1 cellular context compared by ENCODE assay signal in the genomic region with DNA sequence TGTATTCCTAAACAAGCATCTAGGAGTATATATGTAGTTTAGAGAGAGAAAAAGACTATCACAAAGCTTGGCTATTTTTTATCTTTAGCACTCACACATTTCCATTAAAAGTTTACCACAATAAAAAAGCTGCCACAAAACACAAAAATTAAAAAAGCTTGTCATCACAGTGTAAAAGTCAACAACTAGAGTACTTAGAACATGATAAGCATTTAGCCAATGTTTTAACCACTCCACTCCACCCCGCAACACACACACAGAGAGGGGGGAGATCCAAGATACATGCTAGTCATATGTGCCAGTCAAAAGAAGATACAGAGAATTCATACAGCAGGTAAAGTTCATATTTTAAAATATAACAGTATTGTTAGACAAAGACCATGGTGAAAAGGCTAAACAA.
TF ChIP-seq lines count a peak whose summit lies in the region.

No MANE protein-coding gene starts in this region.

TF ChIP-seq in SK-N-SH, 30 proteins besides CTCF, POLR2A, EP300 and RAD21 (continued from another document):
- TF ChIP-seq FOSL2 (IDR thresholded peaks at IDR 0.05; ENCODE audit: borderline replicate concordance, low read depth), result no peak
- no peak for TF ChIP-seq FOXM1 (IDR thresholded peaks at IDR 0.05; ENCODE audit: low read depth)
- TF ChIP-seq USF2 (IDR thresholded peaks at IDR 0.05; ENCODE audit: borderline replicate concordance, low read depth, low read length), result no peak
- TF ChIP-seq, protein P1, sequence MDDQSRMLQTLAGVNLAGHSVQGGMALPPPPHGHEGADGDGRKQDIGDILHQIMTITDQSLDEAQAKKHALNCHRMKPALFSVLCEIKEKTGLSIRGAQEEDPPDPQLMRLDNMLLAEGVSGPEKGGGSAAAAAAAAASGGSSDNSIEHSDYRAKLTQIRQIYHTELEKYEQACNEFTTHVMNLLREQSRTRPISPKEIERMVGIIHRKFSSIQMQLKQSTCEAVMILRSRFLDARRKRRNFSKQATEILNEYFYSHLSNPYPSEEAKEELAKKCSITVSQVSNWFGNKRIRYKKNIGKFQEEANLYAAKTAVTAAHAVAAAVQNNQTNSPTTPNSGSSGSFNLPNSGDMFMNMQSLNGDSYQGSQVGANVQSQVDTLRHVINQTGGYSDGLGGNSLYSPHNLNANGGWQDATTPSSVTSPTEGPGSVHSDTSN (IDR thresholded peaks at IDR 0.05), result no peak
- TF ChIP-seq GATA2 (CRISPR knock-in tag; IDR thresholded peaks at IDR 0.05), result no peak
